Comparison of ENCODE assay signal across 8 cellular contexts in the genomic region with DNA sequence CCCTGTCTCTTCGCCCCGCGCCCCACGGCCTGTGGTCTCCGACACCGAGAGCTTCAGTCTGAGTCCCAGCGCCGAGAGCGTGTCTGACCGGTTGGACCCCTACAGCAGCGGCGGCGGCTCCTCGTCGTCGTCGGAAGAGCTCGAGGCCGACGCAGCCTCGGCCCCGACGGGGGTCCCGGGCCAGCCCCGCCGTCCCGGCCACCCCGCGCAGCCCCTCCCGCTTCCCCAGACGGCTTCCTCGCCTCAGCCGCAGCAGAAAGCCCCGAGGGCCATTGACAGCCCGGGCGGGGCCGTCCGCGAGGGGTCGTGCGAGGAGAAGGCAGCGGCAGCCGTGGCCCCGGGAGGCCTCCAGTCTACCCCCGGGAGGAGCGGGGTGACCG. TPM values are rescaled to one million over a fixed set of nuclear protein-coding genes. Genes with fewer than 3 reads are reported as not detected.
DNase-seq lines count a peak whose midpoint lies in the region; ATAC-seq, FAIRE-seq and TF ChIP-seq lines count a peak whose summit lies in the region.

No MANE protein-coding gene starts in this region.

- no peaks in the 10 kb centered on the region for H3K9me3 Mint-ChIP-seq in activated CD8-positive, alpha-beta T cell treated with anti-CD3 and anti-CD28 coated beads, Interleukin-2, amount 10 ng/mL, durations not matched to agents 7 days and 5 days (ENCODE audit: insufficient read depth)

- peaks cover 4 to 26% of the 10 kb centered on the region in 2 donors for H3K4me1 ChIP-seq in mucosa of rectum (ENCODE audit: control insufficient read depth in 2 of 2, insufficient read depth in 2 of 2, low read length in 2 of 2)
- peaks cover 0 to 38% (median 10%) of the 10 kb centered on the region in 4 donors for H3K4me1 ChIP-seq in tibial artery

- FAIRE-seq in HTR-8/SVneo (lab: Jason Lieb, UNC) = no peak

- no peaks in the 10 kb centered on the region for H3K36me3 ChIP-seq in mucosa of rectum (ENCODE audit: control insufficient read depth in 2 of 2, insufficient read depth in 2 of 2, low read length in 2 of 2)
- no peaks in the 10 kb centered on the region for H3K36me3 ChIP-seq in tibial artery

- H3K4me3 ChIP-seq in epithelial cell of proximal tubule (ENCODE audit: low read depth, low read length) = peak overlapping the region; percentile 66
- H3K4me3 ChIP-seq in mucosa of rectum (ENCODE audit: low read length in 2 of 2) = peak overlapping the region; percentile 81 to 85
- peak overlapping the region; percentile 76 to 88 for H3K4me3 ChIP-seq in tibial artery

- peak overlapping the region; percentile 48 for H3K4me3 Mint-ChIP-seq in activated CD8-positive, alpha-beta T cell treated with anti-CD3 and anti-CD28 coated beads, Interleukin-2, amount 10 ng/mL, durations not matched to agents 7 days and 5 days

- H3K27ac ChIP-seq in mucosa of rectum (ENCODE audit: low read depth in 2 of 2, low read length in 2 of 2) (peak overlapping the region; percentile 76 to 96), tibial artery (peak overlapping the region; percentile 92 to 93)

- peak; percentile 16 for ATAC-seq in GM18517 (IDR thresholded peaks at IDR 0.05; ENCODE audit: unreplicated experiment)
- peak; percentile 5 for ATAC-seq in activated CD8-positive, alpha-beta T cell treated with anti-CD3 and anti-CD28 coated beads, Interleukin-2, amount 10 ng/mL, durations not matched to agents 7 days and 5 days

- intact Hi-C loops in tibial artery (cut with DNase I; ENCODE audit: low total_unique reads) = loop anchor here (5.0 to 10.0 kb wide), 4 partner anchors 132 to 428 kb away; no protein-coding TSS in a partner anchor

- POLR2A ChIA-PET in activated CD8-positive, alpha-beta T cell treated with anti-CD3 and anti-CD28 coated beads, Interleukin-2, amount 10 ng/mL, durations not matched to agents 7 days and 5 days (lab: Charles Lee) = interaction anchor here (1.0 to 2.6 kb wide), 3 partner anchors 58 to 444 kb away, joined by 3 to 13 read pairs (median 3); no protein-coding TSS in a partner anchor

- H3K9me3 ChIP-seq in mucosa of rectum (ENCODE audit: control insufficient read depth in 2 of 2, low read length in 2 of 2) (no peaks in the 10 kb centered on the region), tibial artery (no peaks in the 10 kb centered on the region)

- peaks cover 24% of the 10 kb centered on the region for H3K4me1 Mint-ChIP-seq in activated CD8-positive, alpha-beta T cell treated with anti-CD3 and anti-CD28 coated beads, Interleukin-2, amount 10 ng/mL, durations not matched to agents 7 days and 5 days (ENCODE audit: low read depth)

- peaks cover 12% of the 10 kb centered on the region for H3K27me3 Mint-ChIP-seq in activated CD8-positive, alpha-beta T cell treated with anti-CD3 and anti-CD28 coated beads, Interleukin-2, amount 10 ng/mL, durations not matched to agents 7 days and 5 days (ENCODE audit: low read depth)

- H3K27ac Mint-ChIP-seq in activated CD8-positive, alpha-beta T cell treated with anti-CD3 and anti-CD28 coated beads, Interleukin-2, amount 10 ng/mL, durations not matched to agents 7 days and 5 days = no peak overlapping the region

- no peaks in the 10 kb centered on the region for H3K36me3 Mint-ChIP-seq in activated CD8-positive, alpha-beta T cell treated with anti-CD3 and anti-CD28 coated beads, Interleukin-2, amount 10 ng/mL, durations not matched to agents 7 days and 5 days (ENCODE audit: low read depth)

- peak; percentile 19 for DNase-seq in AG08396 (ENCODE audit: low spot score)
- peak; percentile 46 for DNase-seq in M059J (ENCODE audit: low read depth)
- peak; percentile 44 for DNase-seq in activated CD8-positive, alpha-beta T cell treated with anti-CD3 and anti-CD28 coated beads, Interleukin-2, amount 10 ng/mL, durations not matched to agents 7 days and 5 days
- no peak for DNase-seq in epithelial cell of proximal tubule (ENCODE audit: low read depth)
- DNase-seq in tibial artery = peak; percentile 40 to 70
- no peak for DNase-seq in HTR-8/SVneo (ENCODE audit: insufficient read length, low spot score)

- peak overlapping the region; percentile 47 to 91 for H3K9ac ChIP-seq in mucosa of rectum (ENCODE audit: low read depth in 1 of 2, low read length in 2 of 2)

- CTCF ChIA-PET in activated CD8-positive, alpha-beta T cell treated with anti-CD3 and anti-CD28 coated beads, Interleukin-2, amount 10 ng/mL, durations not matched to agents 7 days and 5 days (lab: Charles Lee) = interaction anchor here (0.9 to 6.7 kb wide), 11 partner anchors 9 to 268 kb away, joined by 3 to 79 read pairs (median 3); a partner anchor contains a TSS

- TF ChIP-seq CTCF in epithelial cell of proximal tubule (conservative IDR thresholded peaks at IDR 0.05; ENCODE audit: low read depth, low read length) (no peak), tibial artery (IDR thresholded peaks at IDR 0.05) (no peak)

- H3K27me3 ChIP-seq in mucosa of rectum (ENCODE audit: control insufficient read depth in 2 of 2, insufficient read depth in 2 of 2, low read length in 2 of 2) = no peaks in the 10 kb centered on the region
- no peaks in the 10 kb centered on the region for H3K27me3 ChIP-seq in tibial artery

RNA-seq across cellular contexts. Expression of a gene that starts 1.3 kb away (rescaled TPM):
- total RNA-seq in M059J (2014; rRNA removed; shearing (Covaris generic)) = 8.6 and 12.5 TPM in 2 replicates
- total RNA-seq in activated CD8-positive, alpha-beta T cell treated with anti-CD3 and anti-CD28 coated beads, Interleukin-2, amount 10 ng/mL, durations not matched to agents 7 days and 5 days = 1 to 10 TPM; 2.9 to 3.5 TPM
- 4.7 and 9.0 TPM in 2 replicates for total RNA-seq in epithelial cell of proximal tubule

Comparison
In these comparisons a context has a peak if more than half of its experiments do, and no peak if none do; other contexts are left out.
1. DNase-seq: peak in AG08396 (single experiment), M059J (single experiment), activated CD8-positive, alpha-beta T cell treated with anti-CD3 and anti-CD28 coated beads, Interleukin-2, amount 10 ng/mL, durations not matched to agents 7 days and 5 days (single experiment) and tibial artery (2 of 2); none in epithelial cell of proximal tubule (single experiment) and HTR-8/SVneo (single experiment).
2. Peak in every context shown above with its lines, with median percentiles within 50 percentile points of each other: H3K4me3 ChIP-seq.